1 cellular context compared by ENCODE assay signal in genomic region chr11:76327223-76327622, GRCh38.
A peak's percentile ranks its signal among the peaks of the same experiment; 100 is the strongest.
TF ChIP-seq lines count a peak whose summit lies in the region.

No MANE protein-coding gene starts in this region.

TF ChIP-seq in K562, 482 proteins besides CTCF, POLR2A, EP300 and RAD21:
- peak; percentile 57 for TF ChIP-seq CEBPB (tag; IDR thresholded peaks at IDR 0.05)
- TF ChIP-seq RCOR1 (IDR thresholded peaks at IDR 0.05; ENCODE audit: borderline replicate concordance in 1 of 2, low read depth in 2 of 2, low read length in 2 of 2): 0 out of 4 replicates have a peak, but pooled peaks of 1 of the 2 experiments have one; percentile 15
- TF ChIP-seq CUX1 (CRISPR knock-in tag; IDR thresholded peaks at IDR 0.05): no peak
- no peak for TF ChIP-seq HES1 (IDR thresholded peaks at IDR 0.05; ENCODE audit: low read depth)
- no peak for TF ChIP-seq SUPT5H (IDR thresholded peaks at IDR 0.05)
- peak; percentile 43; the same call in 1 of the 2 replicates for TF ChIP-seq SPI1 (IDR thresholded peaks at IDR 0.05; ENCODE audit: borderline replicate concordance, low read depth, low read length)
